Comparison of ENCODE assay signal across 8 cellular contexts in the genomic region with DNA sequence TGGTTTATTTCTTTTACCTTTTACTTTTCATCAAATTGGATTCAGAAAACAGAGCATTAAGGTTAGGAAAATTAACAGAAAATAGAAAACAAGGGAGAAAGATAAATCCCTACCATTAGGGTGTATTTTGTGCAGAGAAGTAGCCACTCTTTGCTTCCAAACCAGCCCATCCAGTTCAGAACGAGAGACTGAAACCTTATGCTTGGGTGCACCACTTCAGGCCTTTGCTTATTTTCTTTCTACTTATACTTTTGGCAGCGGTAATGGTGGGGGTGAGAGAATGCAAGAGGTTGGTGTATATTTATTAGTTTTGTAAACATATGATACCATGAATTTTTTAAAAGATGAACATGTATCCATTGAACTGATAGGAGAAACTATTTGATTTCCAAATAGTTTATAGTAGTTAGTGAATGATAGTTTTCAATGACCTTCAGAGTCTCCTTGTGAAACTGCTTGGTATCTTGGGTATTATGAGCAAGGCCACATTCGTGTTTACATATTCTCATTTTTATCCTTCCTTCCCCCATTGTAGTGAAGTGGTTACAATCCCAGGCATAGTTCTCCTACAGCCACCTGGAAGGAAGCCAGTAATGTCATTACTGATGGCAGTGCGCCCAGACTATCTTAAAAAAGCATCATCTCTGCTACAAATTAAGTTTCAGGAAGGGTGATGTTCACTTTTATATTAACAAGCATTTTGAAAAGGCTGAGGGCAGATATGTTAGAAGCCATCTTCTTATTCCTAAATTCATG.
A peak's percentile ranks its signal among the peaks of the same experiment; 100 is the strongest.
DNase-seq lines count a peak whose midpoint lies in the region; ATAC-seq, FAIRE-seq and TF ChIP-seq lines count a peak whose summit lies in the region.

No MANE protein-coding gene starts in this region.

- H3K27me3 Mint-ChIP-seq in activated CD4-positive, alpha-beta T cell treated with anti-CD3 and anti-CD28 coated beads, Interleukin-2, amount 10 ng/mL, durations not matched to agents 24 days and 14 days: no peaks in the 10 kb centered on the region

- H3K9me3 Mint-ChIP-seq in activated CD4-positive, alpha-beta T cell treated with anti-CD3 and anti-CD28 coated beads, Interleukin-2, amount 10 ng/mL, durations not matched to agents 24 days and 14 days: peaks cover 16% of the 10 kb centered on the region

- no peak for TF ChIP-seq CTCF in coronary artery (IDR thresholded peaks at IDR 0.05)

- no peak overlapping the region for H3K4me3 Mint-ChIP-seq in activated CD4-positive, alpha-beta T cell treated with anti-CD3 and anti-CD28 coated beads, Interleukin-2, amount 10 ng/mL, durations not matched to agents 24 days and 14 days

- peaks cover 52% of the 10 kb centered on the region for H3K36me3 Mint-ChIP-seq in activated CD4-positive, alpha-beta T cell treated with anti-CD3 and anti-CD28 coated beads, Interleukin-2, amount 10 ng/mL, durations not matched to agents 24 days and 14 days (ENCODE audit: low read depth)

- peaks cover 20% of the 10 kb centered on the region for H3K4me1 Mint-ChIP-seq in activated CD4-positive, alpha-beta T cell treated with anti-CD3 and anti-CD28 coated beads, Interleukin-2, amount 10 ng/mL, durations not matched to agents 24 days and 14 days

- DNase-seq in Ammon's horn (ENCODE audit: low spot score): peak; percentile 84
- no peak for DNase-seq in GM19239 (ENCODE audit: insufficient read length, low spot score)
- peak; percentile 93 for DNase-seq in NCI-H69 (lab: John Stamatoyannopoulos, UW)
- DNase-seq in coronary artery (ENCODE audit: low spot score): no peak
- peak; percentile 96 to 97 for DNase-seq in lung microvascular endothelial cell (ENCODE audit: low read depth in 2 of 2)
- DNase-seq in activated CD4-positive, CD25-positive, alpha-beta regulatory T cell treated with anti-CD3 and anti-CD28 coated beads, Interleukin-2, amount 50 U/mL, for 72 hours: no peak
- DNase-seq in activated CD4-positive, alpha-beta T cell treated with anti-CD3 and anti-CD28 coated beads, Interleukin-2, amount 10 ng/mL, durations not matched to agents 24 days and 14 days: no peak

- H3K27ac Mint-ChIP-seq in activated CD4-positive, alpha-beta T cell treated with anti-CD3 and anti-CD28 coated beads, Interleukin-2, amount 10 ng/mL, durations not matched to agents 24 days and 14 days: no peak overlapping the region

- peak overlapping the region; percentile 3 to 66 for H3K27ac ChIP-seq in coronary artery

- no peak overlapping the region for H3K4me3 ChIP-seq in coronary artery

- ATAC-seq in HG03565 (IDR thresholded peaks at IDR 0.05; ENCODE audit: unreplicated experiment): peak; percentile 35

- intact Hi-C loops in activated CD4-positive, alpha-beta T cell treated with anti-CD3 and anti-CD28 coated beads, Interleukin-2, amount 10 ng/mL, durations not matched to agents 24 days and 14 days (cut with micrococcal nuclease): no loop called here

- peak; percentile 94 for FAIRE-seq in GM19239 (lab: Jason Lieb, UNC)

Comparison
In these comparisons a context has a peak if more than half of its experiments do, and no peak if none do; other contexts are left out.
1. DNase-seq: peak in Ammon's horn (single experiment), NCI-H69 (single experiment) and lung microvascular endothelial cell (2 of 2); none in GM19239 (single experiment), coronary artery (single experiment), activated CD4-positive, CD25-positive, alpha-beta regulatory T cell treated with anti-CD3 and anti-CD28 coated beads, Interleukin-2, amount 50 U/mL, for 72 hours (single experiment) and activated CD4-positive, alpha-beta T cell treated with anti-CD3 and anti-CD28 coated beads, Interleukin-2, amount 10 ng/mL, durations not matched to agents 24 days and 14 days (single experiment).